ENCODE assay signal across 1 cellular context in genomic region chr20:57618091-57618765, GRCh38.
TF ChIP-seq lines count a peak whose summit lies in the region.

No MANE protein-coding gene starts in this region.

TF ChIP-seq in H1, 55 proteins besides CTCF, POLR2A, EP300 and RAD21 (continued from another document):
- no peak for TF ChIP-seq CHD2 (IDR thresholded peaks at IDR 0.05; ENCODE audit: low read length)
- no peak for TF ChIP-seq SP1 (IDR thresholded peaks at IDR 0.05; ENCODE audit: low read depth, low read length)
- TF ChIP-seq GABPA (IDR thresholded peaks at IDR 0.05; ENCODE audit: borderline replicate concordance, insufficient read depth, low read length) = no peak
- no peak for TF ChIP-seq TBP (IDR thresholded peaks at IDR 0.05; ENCODE audit: low read depth, low read length)
